In the genomic region with DNA sequence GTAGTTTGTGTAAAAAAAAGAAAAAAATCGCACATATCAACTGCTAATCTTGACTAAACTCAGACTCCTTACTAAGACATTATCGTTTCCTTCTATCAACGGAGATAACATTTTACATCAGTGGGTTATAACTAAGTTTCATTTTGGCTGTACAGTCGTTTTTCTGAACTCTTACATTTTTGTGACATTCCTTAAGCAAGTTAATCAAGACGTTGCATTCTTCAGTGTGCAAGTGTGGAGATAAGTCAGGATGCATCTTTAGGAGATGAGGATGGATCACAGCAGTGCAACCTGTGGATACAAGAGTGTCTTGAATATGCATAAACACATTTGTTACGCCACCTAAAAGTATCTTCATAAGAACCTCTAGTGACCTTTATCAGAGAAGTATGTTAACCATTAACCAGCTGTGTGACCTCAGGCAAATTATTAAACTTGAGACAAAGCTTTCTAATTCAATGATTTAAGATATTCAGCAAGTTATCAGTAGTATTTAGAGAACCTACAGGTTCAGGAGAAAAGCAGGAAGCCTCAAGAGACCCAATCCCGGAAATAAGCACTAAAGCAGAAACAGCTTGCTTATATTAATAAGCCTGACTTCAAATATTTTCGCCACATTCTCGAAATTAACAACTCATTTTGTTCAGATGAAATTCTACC, we compare ENCODE assay signal across 8 cellular contexts. TPM values are rescaled to one million over a fixed set of nuclear protein-coding genes. Genes with fewer than 3 reads are reported as not detected.
DNase-seq lines count a peak whose midpoint lies in the region; ATAC-seq and TF ChIP-seq lines count a peak whose summit lies in the region.

No MANE protein-coding gene starts in this region.

- no peak overlapping the region for H3K4me3 ChIP-seq in body of pancreas
- peak overlapping the region; percentile 63 for H3K4me3 ChIP-seq in rectal smooth muscle tissue (ENCODE audit: low read length)

- CTCF ChIA-PET in activated naive CD4-positive, alpha-beta T cell treated with anti-CD3 and anti-CD28 coated beads for 36 hours (lab: Charles Lee), result interaction anchor here (0.7 to 1.1 kb wide), 3 partner anchors 8 to 471 kb away, joined by 3 to 6 read pairs (median 4); a partner anchor contains a TSS

- peaks cover 26% of the 10 kb centered on the region for H3K36me3 Mint-ChIP-seq in activated naive CD4-positive, alpha-beta T cell treated with anti-CD3 and anti-CD28 coated beads for 36 hours (ENCODE audit: low read depth)

- no peaks in the 10 kb centered on the region for H3K27me3 Mint-ChIP-seq in activated naive CD4-positive, alpha-beta T cell treated with anti-CD3 and anti-CD28 coated beads for 36 hours (ENCODE audit: low read depth)

- intact Hi-C loops in activated naive CD4-positive, alpha-beta T cell treated with anti-CD3 and anti-CD28 coated beads for 36 hours (cut with micrococcal nuclease), result loop anchor here (2.0 kb wide), 1 partner anchor 80 kb away; a partner anchor contains a TSS
- intact Hi-C loops in body of pancreas (cut with DNase I), result no loop called here

- H3K9ac ChIP-seq in rectal smooth muscle tissue (ENCODE audit: low read length), result peak overlapping the region; percentile 30

- peak overlapping the region; percentile 75 for H3K4me3 Mint-ChIP-seq in activated naive CD4-positive, alpha-beta T cell treated with anti-CD3 and anti-CD28 coated beads for 36 hours

- TF ChIP-seq POLR2A in body of pancreas (IDR thresholded peaks at IDR 0.05), result peak in 2 of 3 donors; percentile 25 to 29

- no peaks in the 10 kb centered on the region for H3K9me3 ChIP-seq in body of pancreas

- H3K27ac Mint-ChIP-seq in activated naive CD4-positive, alpha-beta T cell treated with anti-CD3 and anti-CD28 coated beads for 36 hours, result peak overlapping the region; percentile 88

- ATAC-seq in HG03108 (IDR thresholded peaks at IDR 0.05; ENCODE audit: unreplicated experiment), result peak; percentile 68
- ATAC-seq in body of pancreas, result peak; percentile 81

- H3K4me1 Mint-ChIP-seq in activated naive CD4-positive, alpha-beta T cell treated with anti-CD3 and anti-CD28 coated beads for 36 hours (ENCODE audit: low read depth), result peaks cover 70% of the 10 kb centered on the region

- WGBS in body of pancreas, 2 donors, result 3 to 4% methylated on average over 9 of the region's 9 CpGs

- peaks cover 34% of the 10 kb centered on the region for H3K4me1 ChIP-seq in body of pancreas
- H3K4me1 ChIP-seq in rectal smooth muscle tissue (ENCODE audit: control insufficient read depth, insufficient read depth, low read length), result no peaks in the 10 kb centered on the region

- DNase-seq in activated naive CD4-positive, alpha-beta T cell treated with anti-CD3 and anti-CD28 coated beads for 36 hours, result no peak
- DNase-seq in activated naive CD4-positive, alpha-beta T cell (lab: John Stamatoyannopoulos, UW), result no peak
- DNase-seq in body of pancreas (peak in 1 of 4 donors; percentile 47), NCI-H2029 treated with DMSO at 0.1 percent for 48 hours (lab: John Stamatoyannopoulos, UW) (no peak), activated gamma-delta T cell (lab: John Stamatoyannopoulos, UW) (no peak)
- DNase-seq in stimulated activated CD4-positive, alpha-beta T cell treated with anti-CD3 and anti-CD28 coated beads, Interleukin-1b, Interleukin-23, amount 100 ng/mL, for 48 hours, result no peak

- no peaks in the 10 kb centered on the region for H3K9me3 Mint-ChIP-seq in activated naive CD4-positive, alpha-beta T cell treated with anti-CD3 and anti-CD28 coated beads for 36 hours

- H3K27me3 ChIP-seq in body of pancreas (no peaks in the 10 kb centered on the region), rectal smooth muscle tissue (ENCODE audit: control insufficient read depth, insufficient read depth, low read length) (no peaks in the 10 kb centered on the region)

- H3K36me3 ChIP-seq in body of pancreas (replicated peaks in 1 of 2; ENCODE audit: insufficient read depth in 1 of 2, low read depth in 2 of 2) (no peaks in the 10 kb centered on the region), rectal smooth muscle tissue (ENCODE audit: control insufficient read depth, insufficient read depth, low read length) (no peaks in the 10 kb centered on the region)

- peak overlapping the region; percentile 28 to 86 (median 72) for H3K27ac ChIP-seq in body of pancreas
- H3K27ac ChIP-seq in rectal smooth muscle tissue (ENCODE audit: low read depth, low read length), result peak overlapping the region; percentile 24

- TF ChIP-seq CTCF in body of pancreas (IDR thresholded peaks at IDR 0.05), result no peak

RNA-seq across cellular contexts. Expression of a gene that starts 9.4 kb away (rescaled TPM):
- 100 to 1,000 TPM; 112 to 122 TPM for total RNA-seq in activated naive CD4-positive, alpha-beta T cell treated with anti-CD3 and anti-CD28 coated beads for 36 hours
- total RNA-seq in body of pancreas, result 10 to 100 TPM; 15.5 to 23.6 TPM

RNA-seq across cellular contexts. Expression of a gene that starts 9.7 kb away (rescaled TPM):
- 10 to 100 TPM; 65.1 to 75.0 TPM for total RNA-seq in activated naive CD4-positive, alpha-beta T cell treated with anti-CD3 and anti-CD28 coated beads for 36 hours
- 1 to 10 TPM; 1.3 to 4.3 TPM for total RNA-seq in body of pancreas

RNA-seq across cellular contexts. Expression of a gene that starts 38.4 kb away (rescaled TPM):
- total RNA-seq in activated naive CD4-positive, alpha-beta T cell treated with anti-CD3 and anti-CD28 coated beads for 36 hours, result 10 to 100 TPM; 16.6 to 18.9 TPM
- total RNA-seq in body of pancreas, result 10 to 100 TPM; 15.6 to 15.8 TPM

Comparison
In these comparisons a context has a peak if more than half of its experiments do, and no peak if none do; other contexts are left out.
1. RNA of a gene that starts 9.4 kb away (total RNA-seq): 112 to 122 TPM in activated naive CD4-positive, alpha-beta T cell treated with anti-CD3 and anti-CD28 coated beads for 36 hours; 15.5 to 23.6 TPM in body of pancreas; every median in the first group is over 4 times any median in the second.
2. RNA of a gene that starts 9.7 kb away (total RNA-seq): 65.1 to 75.0 TPM in activated naive CD4-positive, alpha-beta T cell treated with anti-CD3 and anti-CD28 coated beads for 36 hours; 1.3 to 4.3 TPM in body of pancreas; every median in the first group is over 10 times any median in the second.